In the genomic region with DNA sequence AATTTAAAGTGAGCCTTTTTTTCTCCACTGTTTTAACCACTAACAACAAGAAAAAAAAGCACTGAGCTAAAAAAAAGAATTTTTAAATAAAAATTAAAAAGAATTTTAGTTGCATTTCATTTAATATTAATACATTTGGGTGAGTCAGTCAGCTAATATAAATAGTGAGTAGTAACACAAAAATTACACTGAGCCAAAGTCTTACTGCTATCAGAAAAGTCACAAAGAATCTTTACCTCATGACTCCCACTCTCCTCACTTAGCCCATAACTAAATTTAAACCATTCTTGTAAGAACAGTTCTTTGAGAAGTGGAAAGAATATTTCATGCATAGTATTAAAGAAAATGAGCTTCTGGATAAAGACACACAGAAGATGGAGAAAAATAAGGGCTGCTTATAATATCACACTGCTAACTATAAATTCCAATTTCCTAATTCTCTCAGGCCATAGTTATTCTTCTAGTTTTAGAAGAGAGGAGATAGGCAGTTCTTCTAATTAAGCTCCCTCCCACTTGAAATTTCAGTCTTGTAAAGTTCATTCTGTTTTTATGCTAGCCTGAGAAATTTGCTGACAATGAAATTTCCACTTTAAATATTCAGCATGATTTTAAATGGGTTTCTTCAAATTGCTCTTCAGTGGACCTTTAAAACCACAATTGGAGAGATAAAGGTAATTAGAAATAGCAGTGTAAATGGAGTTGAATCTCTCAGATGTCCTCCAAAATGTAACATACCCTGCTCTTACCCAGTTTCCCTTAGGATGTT, we compare ENCODE assay signal across 19 cellular contexts. TPM values are rescaled to one million over a fixed set of nuclear protein-coding genes. Genes with fewer than 3 reads are reported as not detected.
A peak's percentile ranks its signal among the peaks of the same experiment; 100 is the strongest.
DNase-seq lines count a peak whose midpoint lies in the region; TF ChIP-seq lines count a peak whose summit lies in the region.
"Had no signal": no experiment of that assay in that cellular context is flagged by ENCODE, and none has a peak within 500 bp of the region (broad histone marks: within the 10 kb centered on the region; RNA-seq: fewer than 3 reads in every experiment).

No MANE protein-coding gene starts in this region.

- TF ChIP-seq CTCF in HFFc6 (IDR thresholded peaks at IDR 0.05) (no peak), chondrocyte (IDR thresholded peaks at IDR 0.05) (no peak), osteocyte (IDR thresholded peaks at IDR 0.05) (no peak)

- CTCF ChIA-PET in activated CD4-positive, alpha-beta T cell treated with anti-CD3 and anti-CD28 coated beads, Interleukin-2, amount 10 ng/mL, durations not matched to agents 7 days and 5 days (lab: Charles Lee) = interaction anchor here (0.6 to 1.4 kb wide), 2 partner anchors 8 to 22 kb away, joined by 3 to 4 read pairs; no protein-coding TSS in a partner anchor

- H3K4me3 Mint-ChIP-seq in HFFc6 (peak overlapping the region; percentile 35; the same call in 1 of the 2 replicates), chondrocyte (ENCODE audit: unreplicated experiment) (no peak overlapping the region), osteocyte (ENCODE audit: unreplicated experiment) (no peak overlapping the region)
- no peak overlapping the region for H3K4me3 Mint-ChIP-seq in activated CD4-positive, alpha-beta T cell treated with anti-CD3 and anti-CD28 coated beads, Interleukin-2, amount 10 ng/mL, durations not matched to agents 7 days and 5 days
- H3K4me3 Mint-ChIP-seq: activated naive CD4-positive, alpha-beta T cell treated with anti-CD3 and anti-CD28 coated beads, Interleukin-2, amount 50 U/mL, for 24 hours; B cell; GM23338; mesothelial cell of epicardium; neural crest cell; type B pancreatic cell had no signal

- peak; percentile 50 for DNase-seq in HFFc6
- no peak for DNase-seq in chondrocyte (ENCODE audit: low spot score)
- DNase-seq in osteocyte (ENCODE audit: extremely low spot score, unreplicated experiment) = no peak
- no peak for DNase-seq in activated CD4-positive, alpha-beta T cell treated with anti-CD3 and anti-CD28 coated beads, Interleukin-2, amount 10 ng/mL, durations not matched to agents 7 days and 5 days
- DNase-seq in Ammon's horn (ENCODE audit: low spot score) = no peak
- DNase-seq in NCI-H82 (lab: John Stamatoyannopoulos, UW) = no peak
- DNase-seq: cortex of kidney; DND-41; foreskin melanocyte; NCI-H1105; psoas muscle; stimulated activated CD4-positive, alpha-beta T cell treated with anti-CD3 and anti-CD28 coated beads, Interleukin-4, amount 100 ng/mL, for 24 hours; stomach had no signal

- H3K9me3 Mint-ChIP-seq in HFFc6 (no peaks in the 10 kb centered on the region), chondrocyte (ENCODE audit: low read depth) (no peaks in the 10 kb centered on the region), osteocyte (ENCODE audit: unreplicated experiment) (no peaks in the 10 kb centered on the region)
- no peaks in the 10 kb centered on the region for H3K9me3 Mint-ChIP-seq in activated CD4-positive, alpha-beta T cell treated with anti-CD3 and anti-CD28 coated beads, Interleukin-2, amount 10 ng/mL, durations not matched to agents 7 days and 5 days
- H3K9me3 Mint-ChIP-seq: activated naive CD4-positive, alpha-beta T cell treated with anti-CD3 and anti-CD28 coated beads, Interleukin-2, amount 50 U/mL, for 24 hours; GM23338; mesothelial cell of epicardium; neural crest cell; type B pancreatic cell had no signal

- H3K27ac Mint-ChIP-seq in HFFc6 = peak overlapping the region; percentile 69
- peak overlapping the region; percentile 66 for H3K27ac Mint-ChIP-seq in chondrocyte (ENCODE audit: unreplicated experiment)
- H3K27ac Mint-ChIP-seq in osteocyte (ENCODE audit: unreplicated experiment) = peak overlapping the region; percentile 31
- H3K27ac Mint-ChIP-seq in activated CD4-positive, alpha-beta T cell treated with anti-CD3 and anti-CD28 coated beads, Interleukin-2, amount 10 ng/mL, durations not matched to agents 7 days and 5 days = no peak overlapping the region
- H3K27ac Mint-ChIP-seq: activated naive CD4-positive, alpha-beta T cell treated with anti-CD3 and anti-CD28 coated beads, Interleukin-2, amount 50 U/mL, for 24 hours; B cell; GM23338; mesothelial cell of epicardium; type B pancreatic cell had no signal

- H3K27me3 Mint-ChIP-seq in HFFc6 (ENCODE audit: insufficient read depth) (no peaks in the 10 kb centered on the region), chondrocyte (ENCODE audit: low read depth) (no peaks in the 10 kb centered on the region), osteocyte (ENCODE audit: unreplicated experiment) (no peaks in the 10 kb centered on the region)
- no peaks in the 10 kb centered on the region for H3K27me3 Mint-ChIP-seq in activated CD4-positive, alpha-beta T cell treated with anti-CD3 and anti-CD28 coated beads, Interleukin-2, amount 10 ng/mL, durations not matched to agents 7 days and 5 days
- H3K27me3 Mint-ChIP-seq: activated naive CD4-positive, alpha-beta T cell treated with anti-CD3 and anti-CD28 coated beads, Interleukin-2, amount 50 U/mL, for 24 hours; B cell; type B pancreatic cell had no signal

- POLR2A ChIA-PET in activated CD4-positive, alpha-beta T cell treated with anti-CD3 and anti-CD28 coated beads, Interleukin-2, amount 10 ng/mL, durations not matched to agents 7 days and 5 days (lab: Charles Lee) = no interaction called here

- H3K36me3 Mint-ChIP-seq in HFFc6 (ENCODE audit: low read depth) (peaks cover 25% of the 10 kb centered on the region), chondrocyte (ENCODE audit: low read depth) (peaks cover 11% of the 10 kb centered on the region), osteocyte (ENCODE audit: unreplicated experiment) (peaks cover 18% of the 10 kb centered on the region)
- H3K36me3 Mint-ChIP-seq in activated CD4-positive, alpha-beta T cell treated with anti-CD3 and anti-CD28 coated beads, Interleukin-2, amount 10 ng/mL, durations not matched to agents 7 days and 5 days (ENCODE audit: low read depth) = peaks cover 39% of the 10 kb centered on the region

- peaks cover 39% of the 10 kb centered on the region for H3K4me1 Mint-ChIP-seq in HFFc6 (ENCODE audit: low read depth)
- H3K4me1 Mint-ChIP-seq in chondrocyte (ENCODE audit: low read depth) = peaks cover 28% of the 10 kb centered on the region
- peaks cover 26% of the 10 kb centered on the region for H3K4me1 Mint-ChIP-seq in osteocyte (ENCODE audit: unreplicated experiment)
- H3K4me1 Mint-ChIP-seq in activated CD4-positive, alpha-beta T cell treated with anti-CD3 and anti-CD28 coated beads, Interleukin-2, amount 10 ng/mL, durations not matched to agents 7 days and 5 days = no peaks in the 10 kb centered on the region
- H3K4me1 Mint-ChIP-seq: B cell, GM23338, mesothelial cell of epicardium had no signal

RNA-seq across cellular contexts. Expression of gene SHQ1, which starts 17.6 kb away (rescaled TPM):
- 10 to 100 TPM; 18.4 to 21.1 (median 20.2) TPM for total RNA-seq in HFFc6 (2021; fragmentation: NEBNext Ultra II Directional; extraction: Animal tissue kit (Norgen Biotek cat#: 25700))
- total RNA-seq in chondrocyte = 14.8 to 27.5 TPM (median 16.5 TPM) in 3 replicates
- total RNA-seq in osteocyte = 18.0 and 19.2 TPM in 2 replicates
- total RNA-seq in activated CD4-positive, alpha-beta T cell treated with anti-CD3 and anti-CD28 coated beads, Interleukin-2, amount 10 ng/mL, durations not matched to agents 7 days and 5 days = 10 to 100 TPM; 22.1 to 24.2 TPM

RNA-seq across cellular contexts. Expression of gene GXYLT2, which starts 57.2 kb away (rescaled TPM):
- total RNA-seq in HFFc6 (2021; fragmentation: NEBNext Ultra II Directional; extraction: Animal tissue kit (Norgen Biotek cat#: 25700)) = 1 to 10 TPM; 2.0 to 4.2 (median 2.8) TPM
- total RNA-seq in chondrocyte (93.0 to 140 TPM (median 99.3 TPM) in 3 replicates), osteocyte (6.5 and 7.8 TPM in 2 replicates)
- not detected for total RNA-seq in activated CD4-positive, alpha-beta T cell treated with anti-CD3 and anti-CD28 coated beads, Interleukin-2, amount 10 ng/mL, durations not matched to agents 7 days and 5 days
- total RNA-seq: B cell had no signal

Comparison
In these comparisons a context has a peak if more than half of its experiments do, and no peak if none do; other contexts are left out.
1. RNA of gene GXYLT2, which starts 57.2 kb away (total RNA-seq): 93.0 to 140 TPM in chondrocyte; 6.5 to 7.8 TPM in osteocyte, 2.0 to 4.2 TPM in HFFc6 and not detected in activated CD4-positive, alpha-beta T cell treated with anti-CD3 and anti-CD28 coated beads, Interleukin-2, amount 10 ng/mL, durations not matched to agents 7 days and 5 days; every median in the first group is over 10 times any median in the second.